In the genomic region with DNA sequence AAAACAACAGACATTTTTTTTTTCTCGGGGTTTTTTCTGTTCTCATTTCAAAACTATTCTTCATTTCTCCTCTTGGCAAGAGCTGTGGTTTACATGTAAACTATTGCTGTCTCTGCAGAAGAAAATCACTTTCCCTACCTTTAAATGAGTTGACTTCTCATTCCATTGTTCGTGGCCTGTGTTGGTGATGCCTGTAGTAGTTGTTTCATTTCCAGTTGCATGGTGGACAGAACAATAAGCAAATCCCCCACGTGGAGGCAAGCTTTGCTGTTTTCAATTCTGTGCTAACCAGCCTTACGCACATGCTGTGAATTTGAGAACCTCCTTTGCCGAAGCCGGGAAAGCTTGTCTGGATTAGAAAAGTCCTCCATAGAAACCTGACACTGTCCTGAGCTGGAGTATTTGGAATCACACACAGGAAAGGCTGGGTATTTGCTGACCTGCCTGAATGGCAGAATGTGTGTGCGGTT, we compare ENCODE assay signal across 16 cellular contexts. TPM values are rescaled to one million over a fixed set of nuclear protein-coding genes. Genes with fewer than 3 reads are reported as not detected.
DNase-seq lines count a peak whose midpoint lies in the region; ATAC-seq and TF ChIP-seq lines count a peak whose summit lies in the region.
"Had no signal": no experiment of that assay in that cellular context is flagged by ENCODE, and none has a peak within 500 bp of the region (broad histone marks: within the 10 kb centered on the region; RNA-seq: fewer than 3 reads in every experiment).

No MANE protein-coding gene starts in this region.

- no peaks in the 10 kb centered on the region for H3K4me1 Mint-ChIP-seq in CD8-positive, alpha-beta T cell (ENCODE audit: low read depth)

- POLR2A ChIA-PET in CD8-positive, alpha-beta T cell (lab: Charles Lee): no interaction called here

- intact Hi-C loops in CD8-positive, alpha-beta T cell (cut with DNase I, micrococcal nuclease): no loop called here

- peak; percentile 67 for ATAC-seq in HG02588 (IDR thresholded peaks at IDR 0.05; ENCODE audit: unreplicated experiment)
- no peak for ATAC-seq in CD8-positive, alpha-beta T cell
- ATAC-seq: activated T-cell treated with anti-CD3 and anti-CD28 coated beads, Interleukin-2, amount 50 U/mL, for 4 hours had no signal

- H3K9me3 Mint-ChIP-seq in CD8-positive, alpha-beta T cell: no peaks in the 10 kb centered on the region
- H3K9me3 Mint-ChIP-seq: activated B cell treated with CpG ODN at 0.5 μM for 24 hours; activated T-cell treated with anti-CD3 and anti-CD28 coated beads, Interleukin-2, amount 50 U/mL, for 4 hours; natural killer cell treated with Interleukin-12 subunit alpha and Interleukin-12 subunit beta and Interleukin-15 and Interleukin-18, amount 100 ng/mL, for 72 hours had no signal

- DNase-seq in Daoy (ENCODE audit: low read depth): peak; percentile 20
- peak; percentile 83 for DNase-seq in NCI-H510A treated with DMSO at 0.1 percent for 48 hours (lab: John Stamatoyannopoulos, UW)
- peak; percentile 75 for DNase-seq in left kidney (ENCODE audit: low read depth, low spot score)
- no peak for DNase-seq in cortex of kidney (lab: John Stamatoyannopoulos, UW)
- DNase-seq in NAMALWA (ENCODE audit: low spot score): no peak
- no peak for DNase-seq in GM10266 (ENCODE audit: extremely low spot score)
- no peak for DNase-seq in CD8-positive, alpha-beta T cell
- DNase-seq: activated B cell treated with CpG ODN at 0.5 μM for 24 hours; activated T-cell treated with anti-CD3 and anti-CD28 coated beads, Interleukin-2, amount 50 U/mL, for 4 hours; Kasumi-1; NCI-H69; stimulated activated CD8-positive, alpha-beta memory T cell treated with anti-CD3 and anti-CD28 coated beads, Interleukin-4, amount 100 ng/mL, for 48 hours had no signal

- H3K27ac ChIP-seq in CD8-positive, alpha-beta T cell (ENCODE audit: low read depth, low read length): no peak overlapping the region

- no peaks in the 10 kb centered on the region for H3K27me3 ChIP-seq in CD8-positive, alpha-beta T cell (ENCODE audit: insufficient read depth, low read length)

- no peak overlapping the region for H3K27ac Mint-ChIP-seq in CD8-positive, alpha-beta T cell
- H3K27ac Mint-ChIP-seq: activated B cell treated with CpG ODN at 0.5 μM for 24 hours; B cell; natural killer cell treated with Interleukin-12 subunit alpha and Interleukin-12 subunit beta and Interleukin-15 and Interleukin-18, amount 100 ng/mL, for 72 hours had no signal

- H3K4me3 ChIP-seq in CD8-positive, alpha-beta T cell (ENCODE audit: low read depth, low read length): no peak overlapping the region

- H3K4me1 ChIP-seq in CD8-positive, alpha-beta T cell (ENCODE audit: insufficient read depth, low read length): no peaks in the 10 kb centered on the region

- CTCF ChIA-PET in CD8-positive, alpha-beta T cell (lab: Charles Lee): interaction anchor here (1.5 kb wide), 1 partner anchor 244 kb away, joined by 4 read pairs; no protein-coding TSS in a partner anchor

- H3K9me3 ChIP-seq in CD8-positive, alpha-beta T cell (ENCODE audit: low read length): no peaks in the 10 kb centered on the region

- peaks cover 2% of the 10 kb centered on the region for H3K27me3 Mint-ChIP-seq in CD8-positive, alpha-beta T cell (ENCODE audit: low read depth)
- H3K27me3 Mint-ChIP-seq: activated B cell treated with CpG ODN at 0.5 μM for 24 hours; B cell; natural killer cell treated with Interleukin-12 subunit alpha and Interleukin-12 subunit beta and Interleukin-15 and Interleukin-18, amount 100 ng/mL, for 72 hours had no signal

- H3K36me3 ChIP-seq in CD8-positive, alpha-beta T cell (ENCODE audit: insufficient read depth, low read length): no peaks in the 10 kb centered on the region

- no peak overlapping the region for H3K4me3 Mint-ChIP-seq in CD8-positive, alpha-beta T cell
- H3K4me3 Mint-ChIP-seq: activated B cell treated with CpG ODN at 0.5 μM for 24 hours; activated T-cell treated with anti-CD3 and anti-CD28 coated beads, Interleukin-2, amount 50 U/mL, for 4 hours; B cell; natural killer cell treated with Interleukin-12 subunit alpha and Interleukin-12 subunit beta and Interleukin-15 and Interleukin-18, amount 100 ng/mL, for 72 hours had no signal

- H3K36me3 Mint-ChIP-seq in CD8-positive, alpha-beta T cell: peaks cover 31% of the 10 kb centered on the region
- H3K36me3 Mint-ChIP-seq: natural killer cell treated with Interleukin-12 subunit alpha and Interleukin-12 subunit beta and Interleukin-15 and Interleukin-18, amount 100 ng/mL, for 72 hours had no signal

- TF ChIP-seq CTCF in GM10266 (IDR thresholded peaks at IDR 0.05; ENCODE audit: control insufficient read depth, insufficient read depth, low read depth, missing control alignments): no peak
- TF ChIP-seq CTCF in CD8-positive, alpha-beta T cell (IDR thresholded peaks at IDR 0.05): no peak

RNA-seq across cellular contexts. Expression of a gene that starts 26.2 kb away (rescaled TPM):
- 22.6 and 35.8 TPM in 2 replicates for total RNA-seq in Daoy (2014; rRNA removed; shearing (Covaris generic))
- 1 to 10 TPM; 2.3 to 2.9 TPM for total RNA-seq in CD8-positive, alpha-beta T cell
- total RNA-seq: SK-MEL-5 had no signal

RNA-seq across cellular contexts. Expression of a gene that starts 30.8 kb away (rescaled TPM):
- total RNA-seq in Daoy (2014; rRNA removed; shearing (Covaris generic)): 487 and 555 TPM in 2 replicates
- 100 to 1,000 TPM; 104 to 116 TPM for total RNA-seq in CD8-positive, alpha-beta T cell

Comparison
In these comparisons a context has a peak if more than half of its experiments do, and no peak if none do; other contexts are left out.
1. DNase-seq: peak in Daoy (single experiment), NCI-H510A treated with DMSO at 0.1 percent for 48 hours (single experiment) and left kidney (single experiment); none in cortex of kidney (single experiment), NAMALWA (single experiment), GM10266 (single experiment) and CD8-positive, alpha-beta T cell (0 of 7).